ENCODE assay signal across 9 cellular contexts in genomic region chr5:35183243-35183955, GRCh38. TPM values are rescaled to one million over a fixed set of nuclear protein-coding genes. Genes with fewer than 3 reads are reported as not detected.
DNase-seq lines count a peak whose midpoint lies in the region; ATAC-seq and TF ChIP-seq lines count a peak whose summit lies in the region.
"Had no signal": no experiment of that assay in that cellular context is flagged by ENCODE, and none has a peak within 500 bp of the region (broad histone marks: within the 10 kb centered on the region; RNA-seq: fewer than 3 reads in every experiment).

No MANE protein-coding gene starts in this region.

- H3K36me3 ChIP-seq in KMS-11 (ENCODE audit: insufficient read depth) = no peaks in the 10 kb centered on the region
- H3K36me3 ChIP-seq in smooth muscle cell (ENCODE audit: low read depth) = no peaks in the 10 kb centered on the region

- H3K9me3 Mint-ChIP-seq in natural killer cell = no peaks in the 10 kb centered on the region

- no peaks in the 10 kb centered on the region for H4K20me1 ChIP-seq in KMS-11 (ENCODE audit: insufficient read depth)
- no peaks in the 10 kb centered on the region for H4K20me1 ChIP-seq in smooth muscle cell (ENCODE audit: low read depth)

- no peaks in the 10 kb centered on the region for H3K36me3 Mint-ChIP-seq in natural killer cell

- H3K27me3 ChIP-seq in KMS-11 (ENCODE audit: insufficient read depth, low read depth) (no peaks in the 10 kb centered on the region), smooth muscle cell (ENCODE audit: low read depth) (no peaks in the 10 kb centered on the region)

- no peak overlapping the region for H3K4me3 Mint-ChIP-seq in natural killer cell

- intact Hi-C loops in natural killer cell (cut with micrococcal nuclease) = no loop called here

- H3K79me2 ChIP-seq in KMS-11 (ENCODE audit: insufficient read depth, low read depth) (no peaks in the 10 kb centered on the region), smooth muscle cell (ENCODE audit: low read depth) (no peaks in the 10 kb centered on the region)

- H3K27ac ChIP-seq in KMS-11 (no peak overlapping the region), VCaP (no peak overlapping the region), smooth muscle cell (ENCODE audit: low read depth) (no peak overlapping the region)

- peaks cover 7% of the 10 kb centered on the region for H3K4me1 ChIP-seq in KMS-11 (ENCODE audit: low read depth, poor library complexity, severe bottlenecking)
- peaks cover 6% of the 10 kb centered on the region for H3K4me1 ChIP-seq in smooth muscle cell (ENCODE audit: low read depth)

- H3K4me2 ChIP-seq in KMS-11 (no peak overlapping the region), smooth muscle cell (peak overlapping the region; percentile 20)

- no peak overlapping the region for H3K9ac ChIP-seq in KMS-11
- H3K9ac ChIP-seq in smooth muscle cell (ENCODE audit: low read depth) = no peak overlapping the region

- TF ChIP-seq CTCF in KMS-11 (conservative IDR thresholded peaks at IDR 0.05; ENCODE audit: low read depth, low read length) (peak; percentile 64), VCaP (conservative IDR thresholded peaks at IDR 0.05) (peak; percentile 61), smooth muscle cell (IDR thresholded peaks at IDR 0.05; ENCODE audit: borderline replicate concordance, insufficient read depth, poor library complexity, severe bottlenecking) (peak; percentile 42), natural killer cell (IDR thresholded peaks at IDR 0.05) (no peak)

- peak; percentile 70 for ATAC-seq in GM21526 (IDR thresholded peaks at IDR 0.05; ENCODE audit: low FRiP score, unreplicated experiment)
- ATAC-seq in HG03571 (IDR thresholded peaks at IDR 0.05; ENCODE audit: unreplicated experiment) = no peak
- ATAC-seq in natural killer cell = no peak

- DNase-seq in G401 (ENCODE audit: low spot score) (peak; percentile 19), globus pallidus (ENCODE audit: low spot score) (peak; percentile 19), smooth muscle cell (lab: John Stamatoyannopoulos, UW; ENCODE audit: unreplicated experiment) (no peak), natural killer cell (no peak)

- in situ Hi-C loops in G401 (cut with HindIII; ENCODE audit: low sequenced_read_pairs) = no loop called here

- peaks cover 0 to under 1% of the 10 kb centered on the region in 2 donors for H3K27me3 Mint-ChIP-seq in natural killer cell (ENCODE audit: low read depth in 2 of 2)

- no peaks in the 10 kb centered on the region for H3K9me3 ChIP-seq in smooth muscle cell (replicated peaks; ENCODE audit: low read depth)

- no peaks in the 10 kb centered on the region for H3F3A ChIP-seq in smooth muscle cell (ENCODE audit: low read depth)

- H2AFZ ChIP-seq in KMS-11 (ENCODE audit: low read depth) = no peak overlapping the region
- no peak overlapping the region for H2AFZ ChIP-seq in smooth muscle cell (ENCODE audit: low read depth)

- H3K4me3 ChIP-seq in KMS-11 (IDR thresholded peaks at IDR 0.05; ENCODE audit: insufficient read depth, low read depth, low read length) = no peak overlapping the region
- no peak overlapping the region for H3K4me3 ChIP-seq in smooth muscle cell

- 21% methylated on average over 4 of the region's 4 CpGs for WGBS in smooth muscle cell (ENCODE audit: low lambda C conversion rate)

- H3K27ac Mint-ChIP-seq in natural killer cell = no peak overlapping the region

- H3K4me1 Mint-ChIP-seq in natural killer cell = no peaks in the 10 kb centered on the region

RNA-seq across cellular contexts. Expression of gene PRLR, which starts 46.9 kb away (rescaled TPM):
- total RNA-seq in G401 (2014; rRNA removed; shearing (Covaris generic)) = not detected in 2 replicates
- 19.0 and 47.4 TPM in 2 replicates for total RNA-seq in smooth muscle cell
- 2.3 and 8.6 TPM in 2 replicates for polyA plus RNA-seq in smooth muscle cell
- under 1 TPM; 0.05 to 0.16 (median 0.09) TPM for total RNA-seq in natural killer cell
- total RNA-seq: pulmonary artery endothelial cell had no signal

Comparison
In these comparisons a context has a peak if more than half of its experiments do, and no peak if none do; other contexts are left out.
1. DNase-seq: peak in G401 (single experiment) and globus pallidus (single experiment); none in smooth muscle cell (single experiment) and natural killer cell (single experiment).
2. RNA of gene PRLR, which starts 46.9 kb away (total RNA-seq): 19.0 to 47.4 TPM in smooth muscle cell; 0.05 to 0.16 TPM in natural killer cell and not detected in G401; every median in the first group is over 10 times any median in the second.